ENCODE assay signal across 14 cellular contexts in genomic region chr18:56538756-56539155, GRCh38.
A peak's percentile ranks its signal among the peaks of the same experiment; 100 is the strongest.
DNase-seq lines count a peak whose midpoint lies in the region; ATAC-seq and TF ChIP-seq lines count a peak whose summit lies in the region.
"Had no signal": no experiment of that assay in that cellular context is flagged by ENCODE, and none has a peak within 500 bp of the region (broad histone marks: within the 10 kb centered on the region; RNA-seq: fewer than 3 reads in every experiment).

No MANE protein-coding gene starts in this region.

- ATAC-seq in HG03097 (IDR thresholded peaks at IDR 0.05; ENCODE audit: low FRiP score, unreplicated experiment), result no peak
- ATAC-seq: PC-3 had no signal

- no peak for TF ChIP-seq CTCF in AG09309 (IDR thresholded peaks at IDR 0.05; ENCODE audit: control insufficient read depth, insufficient read depth, low read depth, low read length, missing control alignments)

- DNase-seq in AG09309 (ENCODE audit: low read depth) (peak; percentile 69), GM04504 (ENCODE audit: low read depth) (peak; percentile 35), OCI-M1 (lab: John Stamatoyannopoulos, UW) (peak; percentile 60), glomerular visceral epithelial cell (ENCODE audit: extremely low spot score) (peak; percentile 36), medulla oblongata (ENCODE audit: extremely low spot score) (no peak), UCSD-AML1 (lab: John Stamatoyannopoulos, UW; ENCODE audit: unreplicated experiment) (no peak), occipital lobe (lab: John Stamatoyannopoulos, UW) (no peak)
- DNase-seq: Calu3; CD4-positive, alpha-beta T cell; NCI-H2029 treated with DMSO at 0.1 percent for 48 hours; NCI-H774; PC-3; SJCRH30 had no signal

- H3K4me3 ChIP-seq in AG09309 (ENCODE audit: control insufficient read depth, low read depth, low read length), result no peak overlapping the region
- H3K4me3 ChIP-seq: SJCRH30 had no signal

Comparison
In these comparisons a context has a peak if more than half of its experiments do, and no peak if none do; other contexts are left out.
1. DNase-seq: peak in AG09309 (single experiment), GM04504 (single experiment), OCI-M1 (single experiment) and glomerular visceral epithelial cell (single experiment); none in medulla oblongata (single experiment), UCSD-AML1 (single experiment) and occipital lobe (single experiment).